ENCODE assay signal across 8 cellular contexts in genomic region chr19:54449701-54450069, GRCh38. TPM values are rescaled to one million over a fixed set of nuclear protein-coding genes. Genes with fewer than 3 reads are reported as not detected.
DNase-seq lines count a peak whose midpoint lies in the region; ATAC-seq and TF ChIP-seq lines count a peak whose summit lies in the region.

No MANE protein-coding gene starts in this region.

- no peak overlapping the region for H4K5ac ChIP-seq in mesendoderm (ENCODE audit: low read length)

- H2BK5ac ChIP-seq in mesendoderm (ENCODE audit: low read length) = no peak overlapping the region

- H3K79me2 ChIP-seq in mesendoderm (ENCODE audit: control insufficient read depth, insufficient read depth, low read length) = peaks cover 42% of the 10 kb centered on the region

- no peak overlapping the region for H3K18ac ChIP-seq in mesendoderm (ENCODE audit: low read length)

- H3K27me3 ChIP-seq in body of pancreas = no peaks in the 10 kb centered on the region
- no peaks in the 10 kb centered on the region for H3K27me3 ChIP-seq in mesendoderm (ENCODE audit: insufficient read depth, low read length, poor library complexity)

- H3K9me3 ChIP-seq in body of pancreas = no peaks in the 10 kb centered on the region

- CTCF ChIA-PET in AG04449 (lab: Yijun Ruan, JAX) = interaction anchor here (1.0 to 3.2 kb wide), 3 partner anchors 9 to 12 kb away, joined by 3 to 23 read pairs (median 4); no protein-coding TSS in a partner anchor

- H3K36me3 ChIP-seq in body of pancreas (replicated peaks in 1 of 2; ENCODE audit: insufficient read depth in 1 of 2, low read depth in 2 of 2) (peaks cover 13 to 22% of the 10 kb centered on the region in 2 donors), mesendoderm (ENCODE audit: control insufficient read depth, insufficient read depth, low read length) (peaks cover 27% of the 10 kb centered on the region)

- peak overlapping the region; percentile 95 for H3K4ac ChIP-seq in mesendoderm (ENCODE audit: low read depth, low read length)

- no peak for DNase-seq in AG04449 (ENCODE audit: low read depth, low spot score)
- DNase-seq in body of pancreas = no peak
- DNase-seq in mesendoderm = no peak
- no peak for DNase-seq in posterior vena cava (ENCODE audit: low spot score)
- no peak for DNase-seq in stimulated activated CD4-positive, alpha-beta T cell treated with anti-CD3 and anti-CD28 coated beads, Interleukin-4, amount 100 ng/mL, for 24 hours
- no peak for DNase-seq in kidney glomerular epithelial cell (lab: John Stamatoyannopoulos, UW)

- H3K23ac ChIP-seq in mesendoderm (ENCODE audit: low read length) = no peak overlapping the region

- WGBS in body of pancreas, 2 donors = 0 to 1% methylated on average over 13 to 21 of the region's 21 CpGs
- no CpG with 5 or more reads among the region's 21 CpGs for WGBS in mesendoderm (ENCODE audit: extremely low coverage, insufficient coverage, low lambda C conversion rate)

- no peak for TF ChIP-seq POLR2A in body of pancreas (IDR thresholded peaks at IDR 0.05)

- H3K4me3 ChIP-seq in AG04449 (ENCODE audit: low read depth, low read length) (peak overlapping the region; percentile 98), body of pancreas (peak overlapping the region; percentile 60 to 78), mesendoderm (ENCODE audit: low read length) (peak overlapping the region; percentile 59)

- peak overlapping the region; percentile 58 for H3K4me2 ChIP-seq in mesendoderm (ENCODE audit: low read length)

- POLR2A ChIA-PET in AG04449 (lab: Yijun Ruan, JAX) = interaction anchor here (3.2 kb wide), 1 partner anchor 13 kb away, joined by 18 read pairs; the partner anchor contains the start of gene LENG9

- no peak overlapping the region for H4K8ac ChIP-seq in mesendoderm (ENCODE audit: low read depth, low read length)

- no peak overlapping the region for H2BK120ac ChIP-seq in mesendoderm (ENCODE audit: low read depth, low read length)

- peak overlapping the region; percentile 94 to 100 (median 98) for H3K27ac ChIP-seq in body of pancreas
- peak overlapping the region; percentile 13 for H3K27ac ChIP-seq in mesendoderm (ENCODE audit: low read depth, low read length)

- intact Hi-C loops in body of pancreas (cut with DNase I) = loop anchor here (10.0 kb wide), 1 partner anchor 1225 kb away; the partner anchor contains the start of gene EPN1
- intact Hi-C loops in posterior vena cava (cut with DNase I) = loop anchor here in 1 of 2 donors (10.0 kb wide), 1 partner anchor 275 kb away; the partner anchor contains the start of gene TMC4

- TF ChIP-seq CTCF in AG04449 (IDR thresholded peaks at IDR 0.05; ENCODE audit: insufficient read depth, low read length, missing control alignments) = no peak
- no peak for TF ChIP-seq CTCF in body of pancreas (IDR thresholded peaks at IDR 0.05)

- peak; percentile 5 for ATAC-seq in HG02884 (IDR thresholded peaks at IDR 0.05; ENCODE audit: unreplicated experiment)
- no peak for ATAC-seq in body of pancreas
- no peak for ATAC-seq in HG03457 (IDR thresholded peaks at IDR 0.05; ENCODE audit: unreplicated experiment)

- H2AK5ac ChIP-seq in mesendoderm (ENCODE audit: low read length) = no peak overlapping the region

- H2BK15ac ChIP-seq in mesendoderm (replicated peaks; ENCODE audit: low read depth) = no peak overlapping the region

- H3K4me1 ChIP-seq in body of pancreas (peaks cover 68% of the 10 kb centered on the region), mesendoderm (ENCODE audit: control insufficient read depth, low read depth, low read length) (no peaks in the 10 kb centered on the region)

- H3K79me1 ChIP-seq in mesendoderm (ENCODE audit: low read length) = peaks cover 30% of the 10 kb centered on the region

- peak overlapping the region; percentile 92 for H3K56ac ChIP-seq in mesendoderm (ENCODE audit: low read length)

- peak overlapping the region; percentile 79 for H3K9ac ChIP-seq in mesendoderm (ENCODE audit: low read length)

RNA-seq across cellular contexts. Expression of gene LENG8, which starts 0.7 kb away (rescaled TPM):
- total RNA-seq in body of pancreas = 100 to 1,000 TPM; 182 to 290 TPM
- polyA plus RNA-seq in mesendoderm (2013, experiment 1 of 2) = 54.1 TPM
- polyA plus RNA-seq in mesendoderm (2013, experiment 2 of 2) = 54.1 TPM
- total RNA-seq in posterior vena cava = 100 to 1,000 TPM; 113 to 140 TPM

RNA-seq across cellular contexts. Expression of gene LENG9, which starts 13.9 kb away (rescaled TPM):
- total RNA-seq in body of pancreas = 10 to 100 TPM; 21.8 to 25.7 TPM
- polyA plus RNA-seq in mesendoderm (2013, experiment 1 of 2) = 0.72 TPM
- 0.88 TPM for polyA plus RNA-seq in mesendoderm (2013, experiment 2 of 2)
- 1 to 10 TPM; 4.2 to 5.1 TPM for total RNA-seq in posterior vena cava

RNA-seq across cellular contexts. Expression of gene CDC42EP5, which starts 23.4 kb away (rescaled TPM):
- total RNA-seq in body of pancreas = 10 to 100 TPM; 18.2 to 92.9 TPM
- polyA plus RNA-seq in mesendoderm (2013, experiment 1 of 2) = 0.67 TPM
- 1.9 TPM for polyA plus RNA-seq in mesendoderm (2013, experiment 2 of 2)
- total RNA-seq in posterior vena cava = 10 to 100 TPM; 24.8 to 25.7 TPM

RNA-seq across cellular contexts. Expression of gene TTYH1, which starts 34.4 kb away (rescaled TPM):
- 10 to 100 TPM; 20.5 to 88.7 TPM for total RNA-seq in body of pancreas
- polyA plus RNA-seq in mesendoderm (2013, experiment 1 of 2) = 3.2 TPM
- 3.0 TPM for polyA plus RNA-seq in mesendoderm (2013, experiment 2 of 2)
- total RNA-seq in posterior vena cava = 1 to 10 TPM in 1 of 2 donors, under 1 TPM in 1; 0.60 to 1.4 TPM

RNA-seq across cellular contexts. Expression of gene LAIR2, which starts 52.9 kb away (rescaled TPM):
- not detected for total RNA-seq in body of pancreas
- polyA plus RNA-seq in mesendoderm (2013, experiment 1 of 2) = not detected
- not detected for polyA plus RNA-seq in mesendoderm (2013, experiment 2 of 2)
- total RNA-seq in posterior vena cava = not detected
